ENCODE assay signal across 1 cellular context in the genomic region with DNA sequence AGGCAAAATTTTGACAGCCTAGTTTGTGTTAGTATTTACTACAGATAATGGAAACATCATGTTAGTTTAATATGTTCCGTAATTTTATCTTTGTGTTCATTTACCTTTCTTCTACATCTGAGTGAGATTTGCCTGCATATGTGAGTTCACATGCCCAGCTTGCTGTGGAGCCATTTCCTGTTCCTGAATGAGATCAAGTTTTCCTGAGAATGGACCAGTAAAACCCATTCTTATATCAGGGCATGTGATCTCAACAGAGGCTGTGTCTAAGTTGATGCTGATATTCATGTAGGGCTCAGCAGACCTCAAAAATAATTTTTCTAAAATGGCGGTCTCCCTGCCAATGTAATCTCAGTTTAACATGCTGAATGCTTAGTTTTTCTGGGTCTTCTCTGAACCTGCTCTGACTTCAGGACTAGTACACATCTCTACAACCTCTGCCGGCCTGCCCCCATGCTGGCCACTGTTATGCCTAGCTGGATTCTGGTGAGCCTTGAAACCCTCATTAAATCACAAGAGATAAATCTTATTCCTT.
TF ChIP-seq lines count a peak whose summit lies in the region.

No MANE protein-coding gene starts in this region.

TF ChIP-seq in H1, 55 proteins besides CTCF, POLR2A, EP300 and RAD21:
- TF ChIP-seq SIRT6 (IDR thresholded peaks at IDR 0.05; ENCODE audit: low read length) (no peak), RBBP5 (IDR thresholded peaks at IDR 0.05; ENCODE audit: borderline replicate concordance, low read depth, low read length) (no peak), SP4 (IDR thresholded peaks at IDR 0.05; ENCODE audit: low read length) (no peak), FOSL1 (IDR thresholded peaks at IDR 0.05; ENCODE audit: insufficient read depth, low read depth, low read length) (no peak), KDM1A (IDR thresholded peaks at IDR 0.05; ENCODE audit: borderline replicate concordance, low read length) (no peak), SIN3A (conservative IDR thresholded peaks at IDR 0.05 in 1 of 2, IDR thresholded peaks at IDR 0.05 in 1 of 2; ENCODE audit: low read depth in 1 of 2, low read length in 2 of 2) (no peak), MAFK (IDR thresholded peaks at IDR 0.05; ENCODE audit: low read depth, low read length) (no peak), JUN (IDR thresholded peaks at IDR 0.05; ENCODE audit: low read depth, low read length) (no peak), SAP30 (IDR thresholded peaks at IDR 0.05; ENCODE audit: insufficient read depth, insufficient replicate concordance, low read length) (no peak), TEAD4 (IDR thresholded peaks at IDR 0.05; ENCODE audit: low read depth, low read length) (no peak), BRCA1 (IDR thresholded peaks at IDR 0.05; ENCODE audit: low read depth, low read length) (no peak), YY1 (IDR thresholded peaks at IDR 0.05; ENCODE audit: low read depth, low read length) (no peak), PHF8 (conservative IDR thresholded peaks at IDR 0.05; ENCODE audit: low read depth, low read length) (no peak), RXRA (IDR thresholded peaks at IDR 0.05; ENCODE audit: insufficient read depth, low read depth, low read length) (no peak)
